In the genomic region with DNA sequence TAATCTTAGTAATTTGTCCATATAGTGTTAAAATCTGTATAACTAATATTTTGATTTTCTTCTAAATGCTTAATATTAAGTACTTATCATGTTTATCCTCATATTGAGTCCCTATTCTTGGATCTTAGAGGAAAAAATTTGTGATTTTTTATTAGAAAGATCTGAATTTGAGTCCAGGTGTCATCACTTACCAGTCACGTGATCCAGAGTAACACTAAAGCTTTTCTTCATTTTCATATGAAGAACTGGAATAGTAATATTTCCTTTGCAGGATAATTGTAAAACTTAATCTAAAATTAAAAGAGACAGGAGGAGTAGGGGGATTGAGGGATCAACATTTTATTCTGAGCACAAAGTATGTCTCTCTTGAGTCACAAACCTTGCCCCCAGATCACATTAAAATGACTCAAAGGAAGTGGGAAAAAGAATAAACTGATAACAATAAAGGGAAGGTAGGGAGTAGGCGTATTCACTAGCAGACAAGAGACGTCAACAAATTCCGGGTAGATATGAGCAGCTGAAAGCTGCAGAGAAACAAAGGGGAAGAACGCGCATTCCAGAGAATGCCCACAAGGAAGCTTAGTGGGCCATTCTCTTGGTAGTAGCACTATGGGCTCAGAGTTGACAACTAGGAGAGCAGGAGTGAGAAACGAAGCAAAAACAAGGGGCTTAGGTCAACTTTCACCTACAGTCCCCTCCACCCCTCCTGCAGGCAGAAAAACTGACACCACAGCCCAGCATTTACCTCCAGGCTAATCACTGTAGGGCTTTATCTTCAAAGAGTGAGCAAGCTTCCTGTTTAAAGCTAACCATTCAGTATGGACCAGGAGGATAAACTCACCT, we compare ENCODE assay signal across 15 cellular contexts.
DNase-seq lines count a peak whose midpoint lies in the region; TF ChIP-seq lines count a peak whose summit lies in the region.
"Had no signal": no experiment of that assay in that cellular context is flagged by ENCODE, and none has a peak within 500 bp of the region (broad histone marks: within the 10 kb centered on the region; RNA-seq: fewer than 3 reads in every experiment).

No MANE protein-coding gene starts in this region.

- H3K4me1 Mint-ChIP-seq in nephron progenitor cell = peaks cover 20% of the 10 kb centered on the region
- peaks cover 26% of the 10 kb centered on the region for H3K4me1 Mint-ChIP-seq in osteocyte (ENCODE audit: unreplicated experiment)

- no peak overlapping the region for H3K4me2 ChIP-seq in PC-9

- H3F3A ChIP-seq in PC-9 (ENCODE audit: insufficient read depth, low read depth) = no peaks in the 10 kb centered on the region

- peaks cover 1% of the 10 kb centered on the region for H3K36me3 Mint-ChIP-seq in nephron progenitor cell (ENCODE audit: low read depth)
- no peaks in the 10 kb centered on the region for H3K36me3 Mint-ChIP-seq in osteocyte (ENCODE audit: unreplicated experiment)

- no peak overlapping the region for H3K4me3 ChIP-seq in PC-9
- no peak overlapping the region for H3K4me3 ChIP-seq in choroid plexus epithelial cell (ENCODE audit: low read depth, low read length)
- H3K4me3 ChIP-seq: cardiac muscle cell, spleen had no signal

- H3K4me3 Mint-ChIP-seq in nephron progenitor cell (no peak overlapping the region), osteocyte (ENCODE audit: unreplicated experiment) (no peak overlapping the region)
- H3K4me3 Mint-ChIP-seq: activated CD8-positive, alpha-beta T cell treated with anti-CD3 and anti-CD28 coated beads for 36 hours had no signal

- H3K36me3 ChIP-seq in PC-9 (ENCODE audit: low read depth) = no peaks in the 10 kb centered on the region
- H3K36me3 ChIP-seq: cardiac muscle cell, spleen had no signal

- no peaks in the 10 kb centered on the region for H3K4me1 ChIP-seq in PC-9 (replicated peaks; ENCODE audit: insufficient read depth)
- H3K4me1 ChIP-seq: spleen had no signal

- CTCF ChIA-PET in PC-9 (lab: Charles Lee) = interaction anchor here (0.5 to 0.6 kb wide), 2 partner anchors 33 to 42 kb away, joined by 4 read pairs; no protein-coding TSS in a partner anchor

- DNase-seq in Daoy (ENCODE audit: low read depth) (peak; percentile 58), PC-9 (peak in 1 of 2 experiments; percentile 32), choroid plexus epithelial cell (ENCODE audit: low read depth) (peak; percentile 78), nephron progenitor cell (no peak), HuH-7 (ENCODE audit: low spot score) (no peak), middle frontal gyrus (ENCODE audit: extremely low spot score, low spot score) (no peak), osteocyte (ENCODE audit: extremely low spot score, unreplicated experiment) (no peak), SKM-1 treated with dmso at 0.1 percent for 144 hours (lab: John Stamatoyannopoulos, UW; ENCODE audit: unreplicated experiment) (no peak)
- DNase-seq: activated CD8-positive, alpha-beta T cell treated with anti-CD3 and anti-CD28 coated beads for 36 hours; activated gamma-delta T cell; NCI-H1092; spleen; substantia nigra; T-helper 9 cell had no signal

- H3K27ac Mint-ChIP-seq in nephron progenitor cell = peak overlapping the region; percentile 0
- no peak overlapping the region for H3K27ac Mint-ChIP-seq in osteocyte (ENCODE audit: unreplicated experiment)
- H3K27ac Mint-ChIP-seq: activated CD8-positive, alpha-beta T cell treated with anti-CD3 and anti-CD28 coated beads for 36 hours had no signal

- no TSS peak for BruUV-seq in PC-9 (replicated peaks; lab: Mats Ljungman, UMichigan)

- intact Hi-C loops in PC-9 (cut with micrococcal nuclease; ENCODE audit: unreplicated experiment) = loop anchor here (10.0 kb wide), 1 partner anchor 183 kb away; no protein-coding TSS in a partner anchor

- POLR2A ChIA-PET in PC-9 (lab: Charles Lee; ENCODE audit: unreplicated experiment) = interaction anchor here (0.5 to 0.6 kb wide), 2 partner anchors 59 to 168 kb away, joined by 3 to 10 read pairs; no protein-coding TSS in a partner anchor

- H3K9me3 Mint-ChIP-seq in nephron progenitor cell = peaks cover 4% of the 10 kb centered on the region
- H3K9me3 Mint-ChIP-seq in osteocyte (ENCODE audit: unreplicated experiment) = peaks cover under 1% of the 10 kb centered on the region
- H3K9me3 Mint-ChIP-seq: activated CD8-positive, alpha-beta T cell treated with anti-CD3 and anti-CD28 coated beads for 36 hours had no signal

- H3K27me3 Mint-ChIP-seq in nephron progenitor cell (ENCODE audit: low read depth, poor library complexity) = no peaks in the 10 kb centered on the region
- H3K27me3 Mint-ChIP-seq in osteocyte (ENCODE audit: unreplicated experiment) = no peaks in the 10 kb centered on the region
- H3K27me3 Mint-ChIP-seq: activated CD8-positive, alpha-beta T cell treated with anti-CD3 and anti-CD28 coated beads for 36 hours had no signal

- no peaks in the 10 kb centered on the region for H3K9me2 ChIP-seq in PC-9 (ENCODE audit: insufficient read depth)

- H3K79me2 ChIP-seq in PC-9 (ENCODE audit: low read depth) = no peaks in the 10 kb centered on the region

- no peaks in the 10 kb centered on the region for H3K27me3 ChIP-seq in PC-9 (ENCODE audit: insufficient read depth, low read depth)
- H3K27me3 ChIP-seq: cardiac muscle cell, spleen had no signal

- TF ChIP-seq CTCF in PC-9 (conservative IDR thresholded peaks at IDR 0.05) (no peak), choroid plexus epithelial cell (conservative IDR thresholded peaks at IDR 0.05; ENCODE audit: low read depth, low read length) (no peak), nephron progenitor cell (IDR thresholded peaks at IDR 0.05) (no peak), osteocyte (IDR thresholded peaks at IDR 0.05) (no peak)

- no peaks in the 10 kb centered on the region for H4K20me1 ChIP-seq in PC-9 (ENCODE audit: insufficient read depth)

- H3K27ac ChIP-seq in PC-9 = no peak overlapping the region
- H3K27ac ChIP-seq: cardiac muscle cell, spleen had no signal

- peak overlapping the region; percentile 54 for H2AFZ ChIP-seq in PC-9

- no peaks in the 10 kb centered on the region for H3K9me3 ChIP-seq in PC-9 (ENCODE audit: insufficient read depth, low read depth)

Comparison
In these comparisons a context has a peak if more than half of its experiments do, and no peak if none do; other contexts are left out.
1. DNase-seq: peak in Daoy (single experiment) and choroid plexus epithelial cell (single experiment); none in nephron progenitor cell (single experiment), HuH-7 (single experiment), middle frontal gyrus (single experiment), osteocyte (single experiment) and SKM-1 treated with dmso at 0.1 percent for 144 hours (single experiment).